ENCODE assay signal across 26 cellular contexts in genomic region chr21:21996891-21997290, GRCh38.
"Had no signal": no experiment of that assay in that cellular context is flagged by ENCODE, and none has a peak within 500 bp of the region (broad histone marks: within the 10 kb centered on the region; RNA-seq: fewer than 3 reads in every experiment).

No MANE protein-coding gene starts in this region.

- H2AFZ ChIP-seq: neural progenitor cell, parathyroid adenoma had no signal

- H3K4me1 ChIP-seq: neural progenitor cell, parathyroid adenoma, psoas muscle, spleen, suprapubic skin, testis, tibial artery, transverse colon, vagina had no signal

- H3K9ac ChIP-seq: neural progenitor cell, parathyroid adenoma had no signal

- H3K27ac ChIP-seq: neural progenitor cell, ovary, parathyroid adenoma, psoas muscle, skin epidermis, spleen, suprapubic skin, testis, tibial artery, transverse colon, vagina had no signal

- H3K79me2 ChIP-seq: parathyroid adenoma had no signal

- DNase-seq: natural killer cell; occipital lobe; ovary; posterior cingulate gyrus; psoas muscle; right cardiac atrium; spleen; stimulated activated CD4-positive, alpha-beta T cell treated with anti-CD3 and anti-CD28 coated beads, Interleukin-12 subunit alpha, Interleukin-12 subunit beta, amount 100 ng/mL, for 4 hours; stimulated activated CD4-positive, alpha-beta T cell treated with anti-CD3 and anti-CD28 coated beads, Interleukin-1b, Interleukin-23, amount 100 ng/mL, for 48 hours; stimulated activated CD4-positive, alpha-beta T cell treated with anti-CD3 and anti-CD28 coated beads, Interleukin-4, amount 100 ng/mL, for 1 hour; stimulated activated CD4-positive, alpha-beta T cell treated with anti-CD3 and anti-CD28 coated beads, Interleukin-4, amount 100 ng/mL, for 4 hours; stimulated activated CD8-positive, alpha-beta memory T cell treated with anti-CD3 and anti-CD28 coated beads, Interleukin-4, amount 100 ng/mL, for 48 hours; stimulated activated naive CD4-positive, alpha-beta T cell; stimulated activated naive CD8-positive, alpha-beta T cell treated with anti-CD3 and anti-CD28 coated beads, Interleukin-15, Interleukin-2, amounts not matched to agents 100 U/mL and 50 U/mL, for 24 hours; substantia nigra; testis; tibial artery; transverse colon had no signal

- H3K9me3 ChIP-seq: ovary, psoas muscle, testis, tibial artery, transverse colon, vagina had no signal

- FAIRE-seq: urothelium cell line had no signal

- ATAC-seq: psoas muscle; right cardiac atrium; sciatic nerve; stimulated activated naive CD8-positive, alpha-beta T cell treated with anti-CD3 and anti-CD28 coated beads, Interleukin-15, Interleukin-2, amounts not matched to agents 100 U/mL and 50 U/mL, for 24 hours had no signal

- H3K36me3 ChIP-seq: neural progenitor cell, ovary, spleen, suprapubic skin, tibial artery, transverse colon, vagina had no signal

- H3K27me3 ChIP-seq: neural progenitor cell, ovary, spleen, suprapubic skin, testis, tibial artery, transverse colon, vagina had no signal

- H3K4me2 ChIP-seq: neural progenitor cell, smooth muscle cell had no signal

- H3K4me3 ChIP-seq: neural progenitor cell, ovary, psoas muscle, skin epidermis, smooth muscle cell, spleen, suprapubic skin, testis, tibial artery, transverse colon, vagina had no signal
